8 cellular contexts compared by ENCODE assay signal in genomic region chr13:80342541-80343371, GRCh38. TPM values are rescaled to one million over a fixed set of nuclear protein-coding genes. Genes with fewer than 3 reads are reported as not detected.
DNase-seq lines count a peak whose midpoint lies in the region; ATAC-seq and TF ChIP-seq lines count a peak whose summit lies in the region.

No MANE protein-coding gene starts in this region.

- TF ChIP-seq CTCF in thyroid gland (IDR thresholded peaks at IDR 0.05): peak; percentile 67 to 99 (median 94)

- in situ Hi-C loops in Caki2 (cut with HindIII; ENCODE audit: low pct_unique_long_range_greater_than_20kb, low sequenced_read_pairs): no loop called here

- H3K9me3 ChIP-seq in thyroid gland: no peaks in the 10 kb centered on the region

- peaks cover 3 to 5% of the 10 kb centered on the region in 2 donors for H3K4me1 ChIP-seq in thyroid gland

- intact Hi-C loops in thyroid gland (cut with DNase I): loop anchor here (10.0 kb wide), 1 partner anchor 668 kb away; no protein-coding TSS in a partner anchor

- H3K4me3 Mint-ChIP-seq in activated naive CD4-positive, alpha-beta T cell treated with anti-CD3 and anti-CD28 coated beads, Interleukin-2, amount 10 ng/mL, durations not matched to agents 7 days and 5 days: peak overlapping the region; percentile 33

- H3K9me3 Mint-ChIP-seq in activated naive CD4-positive, alpha-beta T cell treated with anti-CD3 and anti-CD28 coated beads, Interleukin-2, amount 10 ng/mL, durations not matched to agents 7 days and 5 days: no peaks in the 10 kb centered on the region

- DNase-seq in Caki2 (ENCODE audit: low read depth): peak; percentile 69
- peak in 71 of 76 experiments; percentile 6 to 80 (median 56) for DNase-seq in HUDEP-2 (lab: John Stamatoyannopoulos, UW; ENCODE audit: unreplicated experiment in 76 of 76)
- peak; percentile 16 for DNase-seq in SHP77 treated with DMSO at 0.1 percent for 48 hours (lab: John Stamatoyannopoulos, UW)
- peak; percentile 67 for DNase-seq in activated naive CD4-positive, alpha-beta T cell treated with anti-CD3 and anti-CD28 coated beads, Interleukin-2, amount 10 ng/mL, durations not matched to agents 7 days and 5 days
- peak; percentile 84 for DNase-seq in globus pallidus (ENCODE audit: low spot score)
- DNase-seq in nucleus accumbens (lab: John Stamatoyannopoulos, UW): peak in 55 of 56 donors; percentile 8 to 92 (median 76)
- DNase-seq in thyroid gland: peak; percentile 80 to 85

- 6 to 11% methylated on average over 24 to 33 of the region's 57 CpGs for WGBS in thyroid gland, 2 donors

- H3K27me3 ChIP-seq in thyroid gland: no peaks in the 10 kb centered on the region

- H3K4me3 ChIP-seq in thyroid gland (replicated peaks in 1 of 3): peak overlapping the region; percentile 29 to 63 (median 58)

- ATAC-seq in GM21367 (IDR thresholded peaks at IDR 0.05; ENCODE audit: unreplicated experiment): peak; percentile 67

- peaks cover 18% of the 10 kb centered on the region for H3K27me3 Mint-ChIP-seq in activated naive CD4-positive, alpha-beta T cell treated with anti-CD3 and anti-CD28 coated beads, Interleukin-2, amount 10 ng/mL, durations not matched to agents 7 days and 5 days

- no peaks in the 10 kb centered on the region for H3K36me3 ChIP-seq in thyroid gland

- H3K36me3 Mint-ChIP-seq in activated naive CD4-positive, alpha-beta T cell treated with anti-CD3 and anti-CD28 coated beads, Interleukin-2, amount 10 ng/mL, durations not matched to agents 7 days and 5 days: no peaks in the 10 kb centered on the region

- H3K27ac Mint-ChIP-seq in activated naive CD4-positive, alpha-beta T cell treated with anti-CD3 and anti-CD28 coated beads, Interleukin-2, amount 10 ng/mL, durations not matched to agents 7 days and 5 days: no peak overlapping the region

- peaks cover 22% of the 10 kb centered on the region for H3K4me1 Mint-ChIP-seq in activated naive CD4-positive, alpha-beta T cell treated with anti-CD3 and anti-CD28 coated beads, Interleukin-2, amount 10 ng/mL, durations not matched to agents 7 days and 5 days

- CTCF ChIA-PET in activated naive CD4-positive, alpha-beta T cell treated with anti-CD3 and anti-CD28 coated beads, Interleukin-2, amount 10 ng/mL, durations not matched to agents 7 days and 5 days (lab: Charles Lee): interaction anchor here (0.9 to 2.0 kb wide), 7 partner anchors 13 to 663 kb away, joined by 3 to 6 read pairs (median 3); no protein-coding TSS in a partner anchor

- H3K27ac ChIP-seq in thyroid gland: peak overlapping the region; percentile 79 to 95 (median 86)

- TF ChIP-seq POLR2A in thyroid gland (IDR thresholded peaks at IDR 0.05): peak in 1 of 2 donors; percentile 62

RNA-seq across cellular contexts. Expression of gene SPRY2, which starts 1.8 kb away (rescaled TPM):
- total RNA-seq in Caki2 (2014; rRNA removed; shearing (Covaris generic); ENCODE audit: low replicate concordance): 1.2 and 9.2 TPM in 2 replicates
- total RNA-seq in thyroid gland: 10 to 100 TPM; 17.9 to 37.0 (median 24.5) TPM

Comparison
In these comparisons a context has a peak if more than half of its experiments do, and no peak if none do; other contexts are left out.
1. Peak in every context shown above with its lines: DNase-seq, ATAC-seq, H3K4me3 ChIP-seq and H3K27ac ChIP-seq.
2. DNase-seq: peak in every context shown above with its lines; median percentile 84 in globus pallidus; 82 in thyroid gland; 76 in nucleus accumbens; 69 in Caki2; 67 in activated naive CD4-positive, alpha-beta T cell treated with anti-CD3 and anti-CD28 coated beads, Interleukin-2, amount 10 ng/mL, durations not matched to agents 7 days and 5 days; 56 in HUDEP-2; 16 in SHP77 treated with DMSO at 0.1 percent for 48 hours.